In genomic region chr1:156660752-156661112, GRCh38 we compare ENCODE assay signal across 8 cellular contexts. TPM values are rescaled to one million over a fixed set of nuclear protein-coding genes. Genes with fewer than 3 reads are reported as not detected.
DNase-seq lines count a peak whose midpoint lies in the region; ATAC-seq and TF ChIP-seq lines count a peak whose summit lies in the region.

No MANE protein-coding gene starts in this region.

- peak overlapping the region; percentile 95 for H3K27ac Mint-ChIP-seq in activated CD8-positive, alpha-beta memory T cell treated with anti-CD3 and anti-CD28 coated beads, Interleukin-2, amount 10 ng/mL, durations not matched to agents 7 days and 5 days
- peak overlapping the region; percentile 82 for H3K27ac Mint-ChIP-seq in activated naive CD8-positive, alpha-beta T cell treated with anti-CD3 and anti-CD28 coated beads for 36 hours

- WGBS in liver = 72% methylated on average over 2 of the region's 2 CpGs

- ATAC-seq in activated CD8-positive, alpha-beta memory T cell treated with anti-CD3 and anti-CD28 coated beads, Interleukin-2, amount 10 ng/mL, durations not matched to agents 7 days and 5 days = peak; percentile 13
- ATAC-seq in HG03139 (IDR thresholded peaks at IDR 0.05; ENCODE audit: unreplicated experiment) = no peak

- CTCF ChIA-PET in activated CD8-positive, alpha-beta memory T cell treated with anti-CD3 and anti-CD28 coated beads, Interleukin-2, amount 10 ng/mL, durations not matched to agents 7 days and 5 days (lab: Charles Lee) = interaction anchor here (0.8 to 12.6 kb wide), 27 partner anchors 8 to 275 kb away, joined by 3 to 340 read pairs (median 5); partner anchors contain the start of genes BCAN, CRABP2, HAPLN2 and INSRR

- H3K36me3 ChIP-seq in liver (ENCODE audit: control insufficient read depth in 4 of 4, insufficient read depth in 3 of 4, low read depth in 1 of 4, low read length in 3 of 4) (no peaks in the 10 kb centered on the region), tibial artery (no peaks in the 10 kb centered on the region)

- H3K4me3 Mint-ChIP-seq in activated CD8-positive, alpha-beta memory T cell treated with anti-CD3 and anti-CD28 coated beads, Interleukin-2, amount 10 ng/mL, durations not matched to agents 7 days and 5 days = peak overlapping the region; percentile 82
- peak overlapping the region; percentile 84 for H3K4me3 Mint-ChIP-seq in activated naive CD8-positive, alpha-beta T cell treated with anti-CD3 and anti-CD28 coated beads for 36 hours

- H3K9me3 ChIP-seq in liver (ENCODE audit: control insufficient read depth in 4 of 4, low read length in 3 of 4) = no peaks in the 10 kb centered on the region
- H3K9me3 ChIP-seq in tibial artery = no peaks in the 10 kb centered on the region

- no peaks in the 10 kb centered on the region for H3K9me3 Mint-ChIP-seq in activated CD8-positive, alpha-beta memory T cell treated with anti-CD3 and anti-CD28 coated beads, Interleukin-2, amount 10 ng/mL, durations not matched to agents 7 days and 5 days (ENCODE audit: low read depth)
- H3K9me3 Mint-ChIP-seq in activated naive CD8-positive, alpha-beta T cell treated with anti-CD3 and anti-CD28 coated beads for 36 hours = no peaks in the 10 kb centered on the region

- peaks cover 23% of the 10 kb centered on the region for H3K27me3 Mint-ChIP-seq in activated CD8-positive, alpha-beta memory T cell treated with anti-CD3 and anti-CD28 coated beads, Interleukin-2, amount 10 ng/mL, durations not matched to agents 7 days and 5 days
- H3K27me3 Mint-ChIP-seq in activated naive CD8-positive, alpha-beta T cell treated with anti-CD3 and anti-CD28 coated beads for 36 hours = peaks cover 28% of the 10 kb centered on the region

- no peak overlapping the region for H3K9ac ChIP-seq in liver (ENCODE audit: low read depth in 1 of 2, low read length in 2 of 2)

- DNase-seq in activated CD8-positive, alpha-beta memory T cell treated with anti-CD3 and anti-CD28 coated beads, Interleukin-2, amount 10 ng/mL, durations not matched to agents 7 days and 5 days = no peak
- DNase-seq in activated CD8-positive, alpha-beta memory T cell treated with anti-CD3 and anti-CD28 coated beads for 24 hours = no peak
- no peak for DNase-seq in activated naive CD8-positive, alpha-beta T cell treated with anti-CD3 and anti-CD28 coated beads for 36 hours
- DNase-seq in tibial artery = no peak
- no peak for DNase-seq in NCI-H2196 (lab: John Stamatoyannopoulos, UW; ENCODE audit: unreplicated experiment)
- no peak for DNase-seq in Kasumi-1 (lab: John Stamatoyannopoulos, UW)

- H3K36me3 Mint-ChIP-seq in activated CD8-positive, alpha-beta memory T cell treated with anti-CD3 and anti-CD28 coated beads, Interleukin-2, amount 10 ng/mL, durations not matched to agents 7 days and 5 days = no peaks in the 10 kb centered on the region
- no peaks in the 10 kb centered on the region for H3K36me3 Mint-ChIP-seq in activated naive CD8-positive, alpha-beta T cell treated with anti-CD3 and anti-CD28 coated beads for 36 hours

- peaks cover 73% of the 10 kb centered on the region for H3K4me1 Mint-ChIP-seq in activated CD8-positive, alpha-beta memory T cell treated with anti-CD3 and anti-CD28 coated beads, Interleukin-2, amount 10 ng/mL, durations not matched to agents 7 days and 5 days
- peaks cover 44% of the 10 kb centered on the region for H3K4me1 Mint-ChIP-seq in activated naive CD8-positive, alpha-beta T cell treated with anti-CD3 and anti-CD28 coated beads for 36 hours

- TF ChIP-seq CTCF in liver (IDR thresholded peaks at IDR 0.05; ENCODE audit: low read depth, low read length, missing input control) (no peak), tibial artery (IDR thresholded peaks at IDR 0.05) (no peak)

- H3K4me3 ChIP-seq in liver (ENCODE audit: low read depth in 1 of 3, low read length in 3 of 3) (no peak overlapping the region), tibial artery (no peak overlapping the region)

- H3K27me3 ChIP-seq in liver (ENCODE audit: control insufficient read depth in 4 of 4, insufficient read depth in 4 of 4, low read length in 3 of 4) = peaks cover 0 to 6% (median 4%) of the 10 kb centered on the region in 4 donors
- peaks cover 0 to 14% of the 10 kb centered on the region in 2 donors for H3K27me3 ChIP-seq in tibial artery

- peak overlapping the region; percentile 22 to 49 for H3K27ac ChIP-seq in liver (ENCODE audit: low read depth in 1 of 2, low read length in 2 of 2)
- peak overlapping the region; percentile 73 to 77 for H3K27ac ChIP-seq in tibial artery

- H3K4me1 ChIP-seq in liver (ENCODE audit: control insufficient read depth in 4 of 4, insufficient read depth in 4 of 4, low read length in 3 of 4) (peaks cover 0 to 31% (median 19%) of the 10 kb centered on the region in 4 donors), tibial artery (peaks cover 0 to 90% (median 79%) of the 10 kb centered on the region in 4 donors)

- intact Hi-C loops in tibial artery (cut with DNase I; ENCODE audit: low total_unique reads) = no loop called here

- no peak for TF ChIP-seq RAD21 in liver (IDR thresholded peaks at IDR 0.05)

TF ChIP-seq in liver, 16 proteins besides CTCF, POLR2A, EP300 and RAD21:
- TF ChIP-seq ATF3 (IDR thresholded peaks at IDR 0.05) = no peak

RNA-seq across cellular contexts. Expression of gene NES, which starts 16.5 kb away (rescaled TPM):
- total RNA-seq in activated CD8-positive, alpha-beta memory T cell treated with anti-CD3 and anti-CD28 coated beads, Interleukin-2, amount 10 ng/mL, durations not matched to agents 7 days and 5 days = not detected
- total RNA-seq in activated naive CD8-positive, alpha-beta T cell treated with anti-CD3 and anti-CD28 coated beads for 36 hours = under 1 TPM in 1 of 2 experiments, not detected in 1; 0.04 TPM
- total RNA-seq in liver = 1 to 10 TPM; 1.4 to 2.5 TPM
- polyA plus RNA-seq in liver = 1 to 10 TPM in 1 of 2 donors, under 1 TPM in 1; 0.15 to 3.1 TPM

RNA-seq across cellular contexts. Expression of gene BCAN, which starts 18.8 kb away (rescaled TPM):
- under 1 TPM in 1 of 2 experiments, not detected in 1; 0.07 TPM for total RNA-seq in activated CD8-positive, alpha-beta memory T cell treated with anti-CD3 and anti-CD28 coated beads, Interleukin-2, amount 10 ng/mL, durations not matched to agents 7 days and 5 days
- total RNA-seq in activated naive CD8-positive, alpha-beta T cell treated with anti-CD3 and anti-CD28 coated beads for 36 hours = not detected
- not detected for total RNA-seq in liver
- under 1 TPM in 1 of 2 donors, not detected in 1; 0.02 TPM for polyA plus RNA-seq in liver

RNA-seq across cellular contexts. Expression of gene HAPLN2, which starts 41.5 kb away (rescaled TPM):
- not detected for total RNA-seq in activated CD8-positive, alpha-beta memory T cell treated with anti-CD3 and anti-CD28 coated beads, Interleukin-2, amount 10 ng/mL, durations not matched to agents 7 days and 5 days
- total RNA-seq in activated naive CD8-positive, alpha-beta T cell treated with anti-CD3 and anti-CD28 coated beads for 36 hours = not detected
- total RNA-seq in liver = under 1 TPM in 1 of 2 donors, not detected in 1; 0.08 TPM
- polyA plus RNA-seq in liver = under 1 TPM in 1 of 2 donors, not detected in 1; 0.03 TPM

RNA-seq across cellular contexts. Expression of gene CRABP2, which starts 44.7 kb away (rescaled TPM):
- total RNA-seq in activated CD8-positive, alpha-beta memory T cell treated with anti-CD3 and anti-CD28 coated beads, Interleukin-2, amount 10 ng/mL, durations not matched to agents 7 days and 5 days = 1 to 10 TPM; 1.4 to 1.9 TPM
- 1 to 10 TPM; 1.2 to 1.6 TPM for total RNA-seq in activated naive CD8-positive, alpha-beta T cell treated with anti-CD3 and anti-CD28 coated beads for 36 hours
- under 1 TPM in 1 of 2 donors, not detected in 1; 0.14 TPM for total RNA-seq in liver
- under 1 TPM in 1 of 2 donors, not detected in 1; 0.22 TPM for polyA plus RNA-seq in liver

RNA-seq across cellular contexts. Expression of gene GPATCH4, which starts 59.5 kb away (rescaled TPM):
- total RNA-seq in activated CD8-positive, alpha-beta memory T cell treated with anti-CD3 and anti-CD28 coated beads, Interleukin-2, amount 10 ng/mL, durations not matched to agents 7 days and 5 days = 10 to 100 TPM; 40.5 to 50.9 TPM
- 100 to 1,000 TPM; 103 TPM for total RNA-seq in activated naive CD8-positive, alpha-beta T cell treated with anti-CD3 and anti-CD28 coated beads for 36 hours
- total RNA-seq in liver = 10 to 100 TPM in 1 of 2 donors, 1 to 10 TPM in 1; 7.6 to 18.7 TPM
- 10 to 100 TPM; 13.8 to 23.6 TPM for polyA plus RNA-seq in liver
